Comparison of ENCODE assay signal across 9 cellular contexts in genomic region chr6:13484827-13485226, GRCh38. TPM values are rescaled to one million over a fixed set of nuclear protein-coding genes. Genes with fewer than 3 reads are reported as not detected.
A peak's percentile ranks its signal among the peaks of the same experiment; 100 is the strongest.
DNase-seq lines count a peak whose midpoint lies in the region; ATAC-seq and TF ChIP-seq lines count a peak whose summit lies in the region.
"Had no signal": no experiment of that assay in that cellular context is flagged by ENCODE, and none has a peak within 500 bp of the region (broad histone marks: within the 10 kb centered on the region; RNA-seq: fewer than 3 reads in every experiment).

No MANE protein-coding gene starts in this region.

- no peaks in the 10 kb centered on the region for H3K36me3 ChIP-seq in liver (ENCODE audit: control insufficient read depth in 4 of 4, insufficient read depth in 3 of 4, low read depth in 1 of 4, low read length in 3 of 4)
- no peaks in the 10 kb centered on the region for H3K36me3 ChIP-seq in tibial nerve

- no peaks in the 10 kb centered on the region for H3K9me3 ChIP-seq in liver (ENCODE audit: control insufficient read depth in 4 of 4, low read length in 3 of 4)
- no peaks in the 10 kb centered on the region for H3K9me3 ChIP-seq in tibial nerve

- no peak for DNase-seq in activated T-cell treated with anti-CD3 and anti-CD28 coated beads, Interleukin-2, amount 50 U/mL, for 72 hours
- DNase-seq in activated T-cell treated with anti-CD3 and anti-CD28 coated beads, Interleukin-2, amount 50 U/mL, for 1 hour, result no peak
- no peak for DNase-seq in tibial nerve (ENCODE audit: low spot score in 2 of 2)
- no peak for DNase-seq in AML-193 (lab: John Stamatoyannopoulos, UW)
- DNase-seq: activated CD4-positive, alpha-beta T cell treated with anti-CD3 and anti-CD28 coated beads for 48 hours had no signal

- H3K4me3 Mint-ChIP-seq in activated T-cell treated with anti-CD3 and anti-CD28 coated beads, Interleukin-2, amount 50 U/mL, for 72 hours, result peak overlapping the region; percentile 27 to 93

- no peak for TF ChIP-seq EP300 in tibial nerve (IDR thresholded peaks at IDR 0.05)

- no peak for TF ChIP-seq RAD21 in liver (IDR thresholded peaks at IDR 0.05)

- ATAC-seq in activated T-cell treated with anti-CD3 and anti-CD28 coated beads, Interleukin-2, amount 50 U/mL, for 72 hours (replicated peaks in 1 of 2), result no peak
- ATAC-seq in GM18511 (IDR thresholded peaks at IDR 0.05; ENCODE audit: unreplicated experiment) (no peak), HG03571 (IDR thresholded peaks at IDR 0.05; ENCODE audit: unreplicated experiment) (no peak)

- peak overlapping the region in 1 of 2 donors; percentile 80 for H3K9ac ChIP-seq in liver (ENCODE audit: low read depth in 1 of 2, low read length in 2 of 2)

- H3K27me3 ChIP-seq in liver (ENCODE audit: control insufficient read depth in 4 of 4, insufficient read depth in 4 of 4, low read length in 3 of 4) (no peaks in the 10 kb centered on the region), tibial nerve (no peaks in the 10 kb centered on the region)

- H3K9me3 Mint-ChIP-seq in activated T-cell treated with anti-CD3 and anti-CD28 coated beads, Interleukin-2, amount 50 U/mL, for 72 hours, result no peaks in the 10 kb centered on the region

- peaks cover 44% of the 10 kb centered on the region for H3K4me1 Mint-ChIP-seq in activated T-cell treated with anti-CD3 and anti-CD28 coated beads, Interleukin-2, amount 50 U/mL, for 72 hours (ENCODE audit: low read depth)

- H3K27ac ChIP-seq in angular gyrus (ENCODE audit: low read depth, low read length) (peak overlapping the region; percentile 77), liver (ENCODE audit: low read depth in 1 of 2, low read length in 2 of 2) (peak overlapping the region; percentile 63 to 94), tibial nerve (peak overlapping the region in 1 of 4 donors; percentile 92)

- H3K4me3 ChIP-seq in liver (ENCODE audit: low read depth in 1 of 3, low read length in 3 of 3), result peak overlapping the region; percentile 81 to 91 (median 85)
- peak overlapping the region in 3 of 4 donors; percentile 76 to 91 (median 88) for H3K4me3 ChIP-seq in tibial nerve

- no peak overlapping the region for H3K27ac Mint-ChIP-seq in activated T-cell treated with anti-CD3 and anti-CD28 coated beads, Interleukin-2, amount 50 U/mL, for 72 hours

- no peak for TF ChIP-seq CTCF in liver (IDR thresholded peaks at IDR 0.05; ENCODE audit: low read depth, low read length, missing input control)
- no peak for TF ChIP-seq CTCF in tibial nerve (IDR thresholded peaks at IDR 0.05)

- peaks cover 17% of the 10 kb centered on the region for H3K27me3 Mint-ChIP-seq in activated T-cell treated with anti-CD3 and anti-CD28 coated beads, Interleukin-2, amount 50 U/mL, for 72 hours (ENCODE audit: low read depth)

- 55% methylated on average over 3 of the region's 3 CpGs for WGBS in liver
- 74 to 88% methylated on average over 3 of the region's 3 CpGs for WGBS in tibial nerve, 2 donors

- H3K36me3 Mint-ChIP-seq in activated T-cell treated with anti-CD3 and anti-CD28 coated beads, Interleukin-2, amount 50 U/mL, for 72 hours (ENCODE audit: insufficient read depth in 2 of 2), result no peaks in the 10 kb centered on the region

- no peak for TF ChIP-seq POLR2A in tibial nerve (IDR thresholded peaks at IDR 0.05)

- peaks cover 8 to 58% (median 33%) of the 10 kb centered on the region in 4 donors for H3K4me1 ChIP-seq in liver (ENCODE audit: control insufficient read depth in 4 of 4, insufficient read depth in 4 of 4, low read length in 3 of 4)
- H3K4me1 ChIP-seq in tibial nerve, result peaks cover 0 to 38% (median 10%) of the 10 kb centered on the region in 4 donors

TF ChIP-seq in liver, 16 proteins besides CTCF, POLR2A, EP300 and RAD21:
- TF ChIP-seq HNF4A (conservative IDR thresholded peaks at IDR 0.05) (peak in 1 of 2 donors; percentile 23), HNF4G (IDR thresholded peaks at IDR 0.05) (no peak), REST (IDR thresholded peaks at IDR 0.05) (no peak), FOXA2 (IDR thresholded peaks at IDR 0.05) (peak; percentile 47), RXRA (IDR thresholded peaks at IDR 0.05) (peak; percentile 39 to 52)

RNA-seq across cellular contexts. Expression of gene GFOD1, which starts 2.6 kb away (rescaled TPM):
- 1 to 10 TPM; 3.3 to 5.2 TPM for total RNA-seq in activated T-cell treated with anti-CD3 and anti-CD28 coated beads, Interleukin-2, amount 50 U/mL, for 72 hours
- 10 to 100 TPM in 1 of 2 donors, 1 to 10 TPM in 1; 7.4 to 16.8 TPM for total RNA-seq in liver
- 1 to 10 TPM; 2.6 TPM for polyA plus RNA-seq in liver
- 10 to 100 TPM; 21.8 to 49.4 (median 31.1) TPM for total RNA-seq in tibial nerve
